ENCODE assay signal across 11 cellular contexts in genomic region chr20:50163570-50164317, GRCh38. TPM values are rescaled to one million over a fixed set of nuclear protein-coding genes. Genes with fewer than 3 reads are reported as not detected.
A peak's percentile ranks its signal among the peaks of the same experiment; 100 is the strongest.
DNase-seq lines count a peak whose midpoint lies in the region; ATAC-seq, FAIRE-seq and TF ChIP-seq lines count a peak whose summit lies in the region.
"Had no signal": no experiment of that assay in that cellular context is flagged by ENCODE, and none has a peak within 500 bp of the region (broad histone marks: within the 10 kb centered on the region; RNA-seq: fewer than 3 reads in every experiment).

No MANE protein-coding gene starts in this region.

- no peaks in the 10 kb centered on the region for H3K79me2 ChIP-seq in K562 (ENCODE audit: control insufficient read depth, insufficient read depth, low read length)

- H3K9me1 ChIP-seq in K562 (ENCODE audit: control insufficient read depth, insufficient read depth, low read length): no peaks in the 10 kb centered on the region

- ATAC-seq in K562 (no peak), HG03565 (IDR thresholded peaks at IDR 0.05; ENCODE audit: unreplicated experiment) (no peak)

- H4K20me1 ChIP-seq in K562 (replicated peaks; ENCODE audit: control insufficient read depth, insufficient read depth, low read length): no peaks in the 10 kb centered on the region

- TF ChIP-seq CTCF in K562 (IDR thresholded peaks at IDR 0.05 in 2 of 3, conservative IDR thresholded peaks at IDR 0.05 in 1 of 3; ENCODE audit: insufficient read depth in 2 of 3, low read depth in 1 of 3, low read length in 3 of 3) (no peak), transverse colon (IDR thresholded peaks at IDR 0.05) (no peak)

- peaks cover 0 to 2% of the 10 kb centered on the region in 2 donors for H3K27me3 Mint-ChIP-seq in CD8-positive, alpha-beta memory T cell
- H3K27me3 Mint-ChIP-seq: IgD-negative memory B cell had no signal

- BruUV-seq in K562 (replicated peaks; lab: Mats Ljungman, UMichigan): no TSS peak

- peaks cover 6 to 9% (median 8%) of the 10 kb centered on the region in 3 donors for H3K4me1 Mint-ChIP-seq in CD8-positive, alpha-beta memory T cell

- no peaks in the 10 kb centered on the region for H3K36me3 ChIP-seq in K562 (ENCODE audit: control insufficient read depth, insufficient read depth, low read length)
- no peaks in the 10 kb centered on the region for H3K36me3 ChIP-seq in transverse colon
- H3K36me3 ChIP-seq in CD8-positive, alpha-beta memory T cell (ENCODE audit: insufficient read depth, low read length): no peaks in the 10 kb centered on the region

- H3K4me3 ChIP-seq in K562: no peak overlapping the region
- no peak overlapping the region for H3K4me3 ChIP-seq in transverse colon
- H3K4me3 ChIP-seq in CD8-positive, alpha-beta memory T cell (ENCODE audit: low read length): no peak overlapping the region

- no peak overlapping the region for H3K27ac Mint-ChIP-seq in CD8-positive, alpha-beta memory T cell
- H3K27ac Mint-ChIP-seq: IgD-negative memory B cell had no signal

- DNase-seq in DMS 273 (lab: John Stamatoyannopoulos, UW; ENCODE audit: unreplicated experiment): peak; percentile 64
- DNase-seq in DMS 273 treated with DMSO at 0.1 percent for 48 hours (lab: John Stamatoyannopoulos, UW): no peak
- peak in 3 of 4 experiments; percentile 2 to 33 (median 28) for DNase-seq in K562 (ENCODE audit: extremely low read depth in 1 of 4, low spot score in 3 of 4)
- DNase-seq in kidney glomerular epithelial cell (lab: John Stamatoyannopoulos, UW): peak; percentile 27
- no peak for DNase-seq in transverse colon
- no peak for DNase-seq in CD8-positive, alpha-beta memory T cell
- DNase-seq in NCI-H226: no peak
- DNase-seq: activated CD4-positive, alpha-beta T cell treated with anti-CD3 and anti-CD28 coated beads for 4 hours had no signal

- H3K4me1 ChIP-seq in K562 (replicated peaks in 1 of 2; ENCODE audit: control insufficient read depth in 2 of 2, insufficient read depth in 2 of 2, low read length in 2 of 2) (peaks cover 34 to 38% of the 10 kb centered on the region in 2 experiments; a peak in 4 of 5 replicates), transverse colon (peaks cover 10 to 21% (median 16%) of the 10 kb centered on the region in 4 donors)
- peaks cover 4% of the 10 kb centered on the region for H3K4me1 ChIP-seq in CD8-positive, alpha-beta memory T cell (ENCODE audit: insufficient read depth, low read length)

- H3K4me2 ChIP-seq in K562 (ENCODE audit: insufficient read depth, low read length): no peak overlapping the region; the same call in 1 of the 2 replicates

- H3K9ac ChIP-seq in K562 (ENCODE audit: insufficient read depth in 1 of 2, low read depth in 2 of 2, low read length in 2 of 2): peak overlapping the region; percentile 17 to 65; a peak in 3 of 4 replicates

- H3K9me3 ChIP-seq in K562 (replicated peaks; ENCODE audit: control insufficient read depth, insufficient read depth, low read depth, low read length) (no peaks in the 10 kb centered on the region), transverse colon (no peaks in the 10 kb centered on the region)
- no peaks in the 10 kb centered on the region for H3K9me3 ChIP-seq in CD8-positive, alpha-beta memory T cell (ENCODE audit: low read length)

- POLR2A ChIA-PET in K562 (lab: Yijun Ruan, JAX): interaction anchor here (0.6 kb wide), 1 partner anchor 11 kb away, joined by 3 read pairs; the partner anchor contains the start of gene PEDS1
- POLR2A ChIA-PET in CD8-positive, alpha-beta memory T cell (lab: Charles Lee): no interaction called here

- CTCF ChIA-PET in K562 (lab: Yijun Ruan, JAX; ENCODE audit: low intra/inter-chr PET ratio): no interaction called here
- CTCF ChIA-PET in CD8-positive, alpha-beta memory T cell (lab: Charles Lee): interaction anchor here (0.9 to 1.9 kb wide), 3 partner anchors 10 to 16 kb away, joined by 3 to 7 read pairs (median 3); partner anchors contain the start of gene PEDS1

- TF ChIP-seq EP300 in K562 (IDR thresholded peaks at IDR 0.05; ENCODE audit: low read length) (no peak), transverse colon (IDR thresholded peaks at IDR 0.05; ENCODE audit: low read depth) (no peak)

- no peak for TF ChIP-seq POLR2A in K562 (conservative IDR thresholded peaks at IDR 0.05)
- TF ChIP-seq POLR2A in transverse colon (IDR thresholded peaks at IDR 0.05): no peak

- in situ Hi-C loops in K562 (cut with MboI): no loop called here
- in situ Hi-C loops in transverse colon (cut with MboI; ENCODE audit: low pct_ligation_motif_present in 1 of 4, low pct_unique_long_range_greater_than_20kb in 1 of 4, low sequenced_read_pairs in 3 of 4): loop anchor here in 1 of 4 donors (10.0 kb wide), 1 partner anchor 189 kb away; no protein-coding TSS in a partner anchor

- H3K9me3 Mint-ChIP-seq in CD8-positive, alpha-beta memory T cell: no peaks in the 10 kb centered on the region
- H3K9me3 Mint-ChIP-seq: IgD-negative memory B cell had no signal

- no peak for FAIRE-seq in K562 (lab: Jason Lieb, UNC)

- H3K27ac ChIP-seq in K562 (ENCODE audit: extremely low read depth, low read depth, low read length) (peak overlapping the region; percentile 45; the same call in 2 of the 3 replicates), transverse colon (peak overlapping the region; percentile 21 to 66 (median 38))
- H3K27ac ChIP-seq in CD8-positive, alpha-beta memory T cell (ENCODE audit: low read depth, low read length): no peak overlapping the region
- H3K27ac ChIP-seq: 22Rv1 had no signal

- 71% methylated on average over 9 of the region's 9 CpGs for WGBS in K562 (ENCODE audit: insufficient coverage, low coverage, missing lambda C conversion rate)
- WGBS in transverse colon (ENCODE audit: low coverage in 1 of 2), 2 donors: 78 to 83% methylated on average over 3 to 9 of the region's 9 CpGs

- H3K36me3 Mint-ChIP-seq in CD8-positive, alpha-beta memory T cell: no peaks in the 10 kb centered on the region
- H3K36me3 Mint-ChIP-seq: IgD-negative memory B cell had no signal

- TF ChIP-seq RAD21 in K562 (CRISPR knock-in tag; conservative IDR thresholded peaks at IDR 0.05 in 1 of 2, IDR thresholded peaks at IDR 0.05 in 1 of 2): no peak

- H2AFZ ChIP-seq in K562 (ENCODE audit: low read depth, low read length): peak overlapping the region; percentile 62

- no peak overlapping the region for H3K4me3 Mint-ChIP-seq in CD8-positive, alpha-beta memory T cell
- H3K4me3 Mint-ChIP-seq: IgD-negative memory B cell had no signal

- H3K27me3 ChIP-seq in K562 (ENCODE audit: control insufficient read depth in 2 of 2, insufficient read depth in 2 of 2, low read length in 2 of 2) (no peaks in the 10 kb centered on the region), transverse colon (no peaks in the 10 kb centered on the region)
- H3K27me3 ChIP-seq in CD8-positive, alpha-beta memory T cell (ENCODE audit: insufficient read depth, low read length, poor library complexity, severe bottlenecking): no peaks in the 10 kb centered on the region

- intact Hi-C loops in K562 (cut with micrococcal nuclease): no loop called here
- intact Hi-C loops in transverse colon (cut with DNase I; ENCODE audit: low total_unique reads): no loop called here

RNA-seq across cellular contexts. Expression of gene PEDS1, which starts 10.2 kb away (rescaled TPM):
- 13.1 and 31.5 TPM in 2 replicates for total RNA-seq in K562 (2011; cell fraction: chromatin; rRNA removed; ENCODE audit: low replicate concordance)
- 28.4 and 33.9 TPM in 2 replicates for total RNA-seq in K562 (2011; cell fraction: nucleolus; rRNA removed)
- total RNA-seq in K562 (2011; cell fraction: nucleoplasm; rRNA removed): 33.6 and 54.6 TPM in 2 replicates
- total RNA-seq in K562 (2014; rRNA removed) (32.8 and 43.9 TPM in 2 replicates), K562 (2014; rRNA removed; fragmentation: Illumina TruSeq; extraction: Trizol) (11.4 and 17.1 TPM in 2 replicates), K562 (2015; rRNA removed; fragmentation: Illumina TruSeq; extraction: Trizol) (24.7 and 24.9 TPM in 2 replicates), K562 (2021) (28.0 and 28.5 TPM in 2 replicates), transverse colon (10 to 100 TPM in 3 of 4 donors, 1 to 10 TPM in 1; 9.6 to 30.9 (median 23.2) TPM)
- polyA plus RNA-seq in K562 (2011; rRNA removed) (23.6 and 53.8 TPM in 2 replicates), K562 (2014; fragmentation: Illumina TruSeq; extraction: Trizol) (38.5 and 40.3 TPM in 2 replicates), K562 (2014; fragmentation: Nextera tagmentation; extraction: Ambion mirVana) (1 to 10 TPM; 2.9 to 3.9 TPM), K562 (2014; rRNA removed) (24.2 and 29.4 TPM in 2 replicates)
- polyA plus RNA-seq in K562 (2011; cell fraction: cytosol; rRNA removed): 65.7 and 87.4 TPM in 2 replicates
- polyA plus RNA-seq in K562 (2011; cell fraction: nucleus; rRNA removed): 22.6 and 23.4 TPM in 2 replicates
- 24.6 and 36.8 TPM in 2 replicates for polyA plus RNA-seq in K562 (2012)
- polyA minus RNA-seq in K562 (2011; rRNA and poly(A)+ RNA removed): 33.6 and 49.2 TPM in 2 replicates
- 34.3 and 45.2 TPM in 2 replicates for polyA minus RNA-seq in K562 (2011; cell fraction: cytosol; rRNA and poly(A)+ RNA removed)
- polyA minus RNA-seq in K562 (2011; cell fraction: nucleus; rRNA and poly(A)+ RNA removed): 4.0 and 5.9 TPM in 2 replicates
- 10 to 100 TPM; 20.2 to 23.6 TPM for total RNA-seq in CD8-positive, alpha-beta memory T cell
- 26.9 TPM for polyA plus RNA-seq in CD8-positive, alpha-beta memory T cell

RNA-seq across cellular contexts. Expression of gene CEBPB, which starts 26.9 kb away (rescaled TPM):
- 3.3 and 9.2 TPM in 2 replicates for total RNA-seq in K562 (2011; cell fraction: chromatin; rRNA removed; ENCODE audit: low replicate concordance)
- 18.3 and 19.3 TPM in 2 replicates for total RNA-seq in K562 (2011; cell fraction: nucleolus; rRNA removed)
- 8.7 and 9.0 TPM in 2 replicates for total RNA-seq in K562 (2011; cell fraction: nucleoplasm; rRNA removed)
- total RNA-seq in K562 (2014; rRNA removed) (41.7 and 51.5 TPM in 2 replicates), K562 (2014; rRNA removed; fragmentation: Illumina TruSeq; extraction: Trizol) (8.1 and 8.3 TPM in 2 replicates), K562 (2015; rRNA removed; fragmentation: Illumina TruSeq; extraction: Trizol) (5.7 and 6.6 TPM in 2 replicates), K562 (2021) (68.2 and 72.6 TPM in 2 replicates), transverse colon (10 to 100 TPM; 26.1 to 78.9 (median 57.1) TPM)
- polyA plus RNA-seq in K562 (2011; rRNA removed) (7.8 and 10.8 TPM in 2 replicates), K562 (2014; fragmentation: Illumina TruSeq; extraction: Trizol) (4.6 and 6.8 TPM in 2 replicates), K562 (2014; fragmentation: Nextera tagmentation; extraction: Ambion mirVana) (1 to 10 TPM; 1.2 to 1.5 TPM), K562 (2014; rRNA removed) (47.7 and 57.9 TPM in 2 replicates)
- polyA plus RNA-seq in K562 (2011; cell fraction: cytosol; rRNA removed): 12.1 and 32.2 TPM in 2 replicates
- 15.5 and 18.1 TPM in 2 replicates for polyA plus RNA-seq in K562 (2011; cell fraction: nucleus; rRNA removed)
- 16.9 and 44.3 TPM in 2 replicates for polyA plus RNA-seq in K562 (2012)
- polyA minus RNA-seq in K562 (2011; rRNA and poly(A)+ RNA removed): 1.3 and 1.5 TPM in 2 replicates
- polyA minus RNA-seq in K562 (2011; cell fraction: cytosol; rRNA and poly(A)+ RNA removed): 10.1 and 19.9 TPM in 2 replicates
- 9.3 and 11.7 TPM in 2 replicates for polyA minus RNA-seq in K562 (2011; cell fraction: nucleus; rRNA and poly(A)+ RNA removed)
- total RNA-seq in CD8-positive, alpha-beta memory T cell: 10 to 100 TPM; 25.3 to 29.1 TPM
- 27.0 TPM for polyA plus RNA-seq in CD8-positive, alpha-beta memory T cell

RNA-seq across cellular contexts. Expression of gene UBE2V1, which starts 50.8 kb away (rescaled TPM):
- 218 and 364 TPM in 2 replicates for total RNA-seq in K562 (2011; cell fraction: chromatin; rRNA removed; ENCODE audit: low replicate concordance)
- 115 and 134 TPM in 2 replicates for total RNA-seq in K562 (2011; cell fraction: nucleolus; rRNA removed)
- total RNA-seq in K562 (2011; cell fraction: nucleoplasm; rRNA removed): 295 and 429 TPM in 2 replicates
- total RNA-seq in K562 (2014; rRNA removed) (62.8 and 94.6 TPM in 2 replicates), K562 (2014; rRNA removed; fragmentation: Illumina TruSeq; extraction: Trizol) (93.0 and 107 TPM in 2 replicates), K562 (2015; rRNA removed; fragmentation: Illumina TruSeq; extraction: Trizol) (93.5 and 94.9 TPM in 2 replicates), K562 (2021) (113 and 119 TPM in 2 replicates), transverse colon (100 to 1,000 TPM in 1 of 4 donors, 10 to 100 TPM in 3; 23.7 to 104 (median 62.8) TPM)
- polyA plus RNA-seq in K562 (2011; rRNA removed) (112 and 129 TPM in 2 replicates), K562 (2014; fragmentation: Illumina TruSeq; extraction: Trizol) (237 and 271 TPM in 2 replicates), K562 (2014; fragmentation: Nextera tagmentation; extraction: Ambion mirVana) (100 to 1,000 TPM; 145 to 357 TPM), K562 (2014; rRNA removed) (146 and 170 TPM in 2 replicates)
- polyA plus RNA-seq in K562 (2011; cell fraction: cytosol; rRNA removed): 77.3 and 148 TPM in 2 replicates
- polyA plus RNA-seq in K562 (2011; cell fraction: nucleus; rRNA removed): 118 and 127 TPM in 2 replicates
- polyA plus RNA-seq in K562 (2012): 139 and 160 TPM in 2 replicates
- polyA minus RNA-seq in K562 (2011; rRNA and poly(A)+ RNA removed): 132 and 142 TPM in 2 replicates
- 41.7 and 44.1 TPM in 2 replicates for polyA minus RNA-seq in K562 (2011; cell fraction: cytosol; rRNA and poly(A)+ RNA removed)
- 67.2 and 111 TPM in 2 replicates for polyA minus RNA-seq in K562 (2011; cell fraction: nucleus; rRNA and poly(A)+ RNA removed)
- 100 to 1,000 TPM; 160 to 183 TPM for total RNA-seq in CD8-positive, alpha-beta memory T cell
- 176 TPM for polyA plus RNA-seq in CD8-positive, alpha-beta memory T cell

Comparison
In these comparisons a context has a peak if more than half of its experiments do, and no peak if none do; other contexts are left out.
1. DNase-seq: peak in DMS 273 (single experiment), K562 (3 of 4) and kidney glomerular epithelial cell (single experiment); none in DMS 273 treated with DMSO at 0.1 percent for 48 hours (single experiment), transverse colon (single experiment), CD8-positive, alpha-beta memory T cell (0 of 5) and NCI-H226 (single experiment).